In the genomic region with DNA sequence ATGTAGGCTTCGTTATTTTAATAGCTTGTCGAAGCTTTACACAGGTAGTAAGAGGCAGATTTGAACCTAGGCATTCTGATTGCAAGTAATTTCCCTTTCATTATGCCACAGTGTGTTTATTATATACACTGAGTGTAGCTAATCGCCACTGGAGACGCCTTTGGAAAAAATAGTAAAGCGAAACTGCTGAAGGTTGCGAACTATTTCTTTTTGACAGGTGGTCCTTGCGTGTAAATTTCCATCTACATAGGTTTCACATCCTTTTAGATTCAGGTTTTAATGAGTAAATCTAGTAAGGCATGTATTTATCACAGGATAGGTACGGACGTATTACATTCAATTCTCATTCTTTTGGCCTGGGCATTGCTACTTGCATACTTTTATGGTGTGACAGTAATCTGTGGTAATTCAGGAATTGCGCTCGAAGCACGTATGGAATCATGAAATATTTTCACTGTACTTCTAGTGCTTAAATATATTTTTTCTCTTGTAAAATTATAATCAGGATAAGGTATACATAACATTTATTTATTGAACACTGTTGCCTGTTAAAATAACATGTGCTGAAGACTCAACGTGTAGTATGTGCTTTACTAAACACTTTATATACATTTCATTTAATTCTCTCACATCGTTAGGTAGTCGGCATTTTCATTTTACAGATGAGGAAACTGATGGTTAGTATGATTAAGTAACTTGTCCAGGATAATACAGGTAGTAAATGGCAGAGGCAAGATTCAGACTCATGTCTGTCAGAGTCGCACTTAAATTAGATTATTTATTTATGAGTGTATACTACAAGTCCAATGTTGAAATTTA, we compare ENCODE assay signal across 1 cellular context.
TF ChIP-seq lines count a peak whose summit lies in the region.

No MANE protein-coding gene starts in this region.

TF ChIP-seq in GM12878, 131 proteins besides CTCF, POLR2A, EP300 and RAD21 (continued from another document and continues in another):
- TF ChIP-seq, protein P1, sequence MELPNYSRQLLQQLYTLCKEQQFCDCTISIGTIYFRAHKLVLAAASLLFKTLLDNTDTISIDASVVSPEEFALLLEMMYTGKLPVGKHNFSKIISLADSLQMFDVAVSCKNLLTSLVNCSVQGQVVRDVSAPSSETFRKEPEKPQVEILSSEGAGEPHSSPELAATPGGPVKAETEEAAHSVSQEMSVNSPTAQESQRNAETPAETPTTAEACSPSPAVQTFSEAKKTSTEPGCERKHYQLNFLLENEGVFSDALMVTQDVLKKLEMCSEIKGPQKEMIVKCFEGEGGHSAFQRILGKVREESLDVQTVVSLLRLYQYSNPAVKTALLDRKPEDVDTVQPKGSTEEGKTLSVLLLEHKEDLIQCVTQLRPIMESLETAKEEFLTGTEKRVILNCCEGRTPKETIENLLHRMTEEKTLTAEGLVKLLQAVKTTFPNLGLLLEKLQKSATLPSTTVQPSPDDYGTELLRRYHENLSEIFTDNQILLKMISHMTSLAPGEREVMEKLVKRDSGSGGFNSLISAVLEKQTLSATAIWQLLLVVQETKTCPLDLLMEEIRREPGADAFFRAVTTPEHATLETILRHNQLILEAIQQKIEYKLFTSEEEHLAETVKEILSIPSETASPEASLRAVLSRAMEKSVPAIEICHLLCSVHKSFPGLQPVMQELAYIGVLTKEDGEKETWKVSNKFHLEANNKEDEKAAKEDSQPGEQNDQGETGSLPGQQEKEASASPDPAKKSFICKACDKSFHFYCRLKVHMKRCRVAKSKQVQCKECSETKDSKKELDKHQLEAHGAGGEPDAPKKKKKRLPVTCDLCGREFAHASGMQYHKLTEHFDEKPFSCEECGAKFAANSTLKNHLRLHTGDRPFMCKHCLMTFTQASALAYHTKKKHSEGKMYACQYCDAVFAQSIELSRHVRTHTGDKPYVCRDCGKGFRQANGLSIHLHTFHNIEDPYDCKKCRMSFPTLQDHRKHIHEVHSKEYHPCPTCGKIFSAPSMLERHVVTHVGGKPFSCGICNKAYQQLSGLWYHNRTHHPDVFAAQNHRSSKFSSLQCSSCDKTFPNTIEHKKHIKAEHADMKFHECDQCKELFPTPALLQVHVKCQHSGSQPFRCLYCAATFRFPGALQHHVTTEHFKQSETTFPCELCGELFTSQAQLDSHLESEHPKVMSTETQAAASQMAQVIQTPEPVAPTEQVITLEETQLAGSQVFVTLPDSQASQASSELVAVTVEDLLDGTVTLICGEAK (IDR thresholded peaks at IDR 0.05; ENCODE audit: borderline replicate concordance) = 0 out of 2 replicates have a peak, but pooled peaks have one; percentile 5
- TF ChIP-seq JUNB (IDR thresholded peaks at IDR 0.05) (peak; percentile 36; the same call in 1 of the 2 replicates), ZNF217 (IDR thresholded peaks at IDR 0.05) (no peak), CBX5 (IDR thresholded peaks at IDR 0.05; ENCODE audit: low read depth) (no peak), CBFB (IDR thresholded peaks at IDR 0.05; ENCODE audit: low read depth) (no peak), BCL11A (IDR thresholded peaks at IDR 0.05; ENCODE audit: low read depth, low read length) (0 out of 2 replicates have a peak, but pooled peaks have one; percentile 20), IRF5 (IDR thresholded peaks at IDR 0.05; ENCODE audit: borderline replicate concordance) (no peak), BCL3 (IDR thresholded peaks at IDR 0.05; ENCODE audit: borderline replicate concordance, insufficient read depth, low read depth, low read length, poor library complexity, severe bottlenecking) (no peak), SIX5 (IDR thresholded peaks at IDR 0.05; ENCODE audit: low read depth, low read length, severe bottlenecking) (no peak), ZBED1 (IDR thresholded peaks at IDR 0.05; ENCODE audit: borderline replicate concordance) (no peak), EGR1 (IDR thresholded peaks at IDR 0.05; ENCODE audit: borderline replicate concordance in 1 of 2, low read depth in 2 of 2, low read length in 2 of 2) (no peak), JUND (IDR thresholded peaks at IDR 0.05; ENCODE audit: low read depth, low read length) (no peak), MEF2A (IDR thresholded peaks at IDR 0.05; ENCODE audit: insufficient read depth, low read depth, low read length) (no peak), TCF3 (IDR thresholded peaks at IDR 0.05; ENCODE audit: borderline replicate concordance, insufficient read depth, low read depth, low read length) (peak; percentile 46; the same call in 1 of the 2 replicates), SUZ12 (IDR thresholded peaks at IDR 0.05; ENCODE audit: unreplicated experiment) (no peak), SKIL (IDR thresholded peaks at IDR 0.05; ENCODE audit: low read depth, poor library complexity, severe bottlenecking) (peak; percentile 17), IKZF2 (IDR thresholded peaks at IDR 0.05) (peak in 1 of 2 experiments; percentile 44; a peak in 2 of 4 replicates), ZZZ3 (IDR thresholded peaks at IDR 0.05; ENCODE audit: control insufficient read depth, insufficient read length, low read depth) (no peak), CHD4 (IDR thresholded peaks at IDR 0.05) (no peak), BACH1 (IDR thresholded peaks at IDR 0.05; ENCODE audit: borderline replicate concordance) (no peak; the same call in 1 of the 2 replicates), NRF1 (conservative IDR thresholded peaks at IDR 0.05; ENCODE audit: low read depth, low read length) (no peak), CEBPB (IDR thresholded peaks at IDR 0.05; ENCODE audit: borderline replicate concordance in 1 of 2, low read depth in 2 of 2, low read length in 2 of 2) (no peak; a peak in 1 of 4 replicates), CHD2 (IDR thresholded peaks at IDR 0.05; ENCODE audit: borderline replicate concordance, low read depth, low read length) (no peak), MYB (IDR thresholded peaks at IDR 0.05; ENCODE audit: borderline replicate concordance, low read depth, low read length) (no peak), MTA2 (IDR thresholded peaks at IDR 0.05; ENCODE audit: low read depth) (peak; percentile 53; the same call in 1 of the 2 replicates), STAT3 (IDR thresholded peaks at IDR 0.05; ENCODE audit: low read depth, low read length) (no peak), SMC3 (IDR thresholded peaks at IDR 0.05; ENCODE audit: borderline replicate concordance, low read length) (no peak), NR2F1 (conservative IDR thresholded peaks at IDR 0.05) (no peak), ZNF384 (IDR thresholded peaks at IDR 0.05; ENCODE audit: borderline replicate concordance, low read depth, low read length) (peak; percentile 36; the same call in 1 of the 2 replicates), NKRF (conservative IDR thresholded peaks at IDR 0.05) (0 out of 2 replicates have a peak, but pooled peaks have one; percentile 29), ATF2 (IDR thresholded peaks at IDR 0.05; ENCODE audit: low read length) (0 out of 2 replicates have a peak, but pooled peaks have one; percentile 14), POLR2AphosphoS2 (IDR thresholded peaks at IDR 0.05; ENCODE audit: low read depth, low read length) (no peak), RELB (IDR thresholded peaks at IDR 0.05; ENCODE audit: low read depth) (0 out of 2 replicates have a peak, but pooled peaks have one; percentile 23)
- TF ChIP-seq, protein P2, sequence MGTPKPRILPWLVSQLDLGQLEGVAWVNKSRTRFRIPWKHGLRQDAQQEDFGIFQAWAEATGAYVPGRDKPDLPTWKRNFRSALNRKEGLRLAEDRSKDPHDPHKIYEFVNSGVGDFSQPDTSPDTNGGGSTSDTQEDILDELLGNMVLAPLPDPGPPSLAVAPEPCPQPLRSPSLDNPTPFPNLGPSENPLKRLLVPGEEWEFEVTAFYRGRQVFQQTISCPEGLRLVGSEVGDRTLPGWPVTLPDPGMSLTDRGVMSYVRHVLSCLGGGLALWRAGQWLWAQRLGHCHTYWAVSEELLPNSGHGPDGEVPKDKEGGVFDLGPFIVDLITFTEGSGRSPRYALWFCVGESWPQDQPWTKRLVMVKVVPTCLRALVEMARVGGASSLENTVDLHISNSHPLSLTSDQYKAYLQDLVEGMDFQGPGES (IDR thresholded peaks at IDR 0.05) = no peak
- TF ChIP-seq, protein P3, sequence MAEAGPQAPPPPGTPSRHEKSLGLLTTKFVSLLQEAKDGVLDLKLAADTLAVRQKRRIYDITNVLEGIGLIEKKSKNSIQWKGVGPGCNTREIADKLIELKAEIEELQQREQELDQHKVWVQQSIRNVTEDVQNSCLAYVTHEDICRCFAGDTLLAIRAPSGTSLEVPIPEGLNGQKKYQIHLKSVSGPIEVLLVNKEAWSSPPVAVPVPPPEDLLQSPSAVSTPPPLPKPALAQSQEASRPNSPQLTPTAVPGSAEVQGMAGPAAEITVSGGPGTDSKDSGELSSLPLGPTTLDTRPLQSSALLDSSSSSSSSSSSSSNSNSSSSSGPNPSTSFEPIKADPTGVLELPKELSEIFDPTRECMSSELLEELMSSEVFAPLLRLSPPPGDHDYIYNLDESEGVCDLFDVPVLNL (IDR thresholded peaks at IDR 0.05; ENCODE audit: low read depth, low read length) = no peak
